ENCODE assay signal across 8 cellular contexts in the genomic region with DNA sequence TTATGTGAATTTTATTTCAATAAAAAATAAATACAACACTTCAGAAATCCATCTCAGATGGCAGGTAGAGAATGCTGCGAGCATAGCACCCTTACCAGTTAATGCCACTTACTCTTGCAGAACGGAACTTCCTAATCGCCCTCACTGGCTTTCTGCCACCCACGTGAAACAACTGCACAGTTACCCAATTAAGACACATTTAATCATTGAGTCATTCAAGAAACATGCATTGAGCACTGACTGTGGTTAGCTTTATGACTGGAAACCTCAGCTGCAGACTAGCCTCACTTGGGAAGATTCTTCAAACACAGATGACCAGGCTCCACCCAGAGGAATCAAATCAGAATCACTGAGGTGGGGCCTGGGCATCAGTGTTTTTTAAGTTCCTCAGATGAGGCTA. TPM values are rescaled to one million over a fixed set of nuclear protein-coding genes. Genes with fewer than 3 reads are reported as not detected.
A peak's percentile ranks its signal among the peaks of the same experiment; 100 is the strongest.
DNase-seq lines count a peak whose midpoint lies in the region; ATAC-seq and TF ChIP-seq lines count a peak whose summit lies in the region.

No MANE protein-coding gene starts in this region.

- no peak overlapping the region for H3K4me3 ChIP-seq in GM12865 (ENCODE audit: low read depth, low read length)
- H3K4me3 ChIP-seq in SJSA1: no peak overlapping the region
- no peak overlapping the region for H3K4me3 ChIP-seq in foreskin fibroblast (ENCODE audit: low read depth in 1 of 2, low read length in 2 of 2)
- H3K4me3 ChIP-seq in upper lobe of left lung: no peak overlapping the region

- peak in 1 of 4 donors; percentile 23 for TF ChIP-seq POLR2A in upper lobe of left lung (IDR thresholded peaks at IDR 0.05)

- H3K36me3 Mint-ChIP-seq in naive thymus-derived CD8-positive, alpha-beta T cell: no peaks in the 10 kb centered on the region

- H3K27ac ChIP-seq in SJSA1 (peak overlapping the region; percentile 62), upper lobe of left lung (peak overlapping the region in 1 of 4 donors; percentile 33)

- WGBS in upper lobe of left lung, 2 donors: 26 to 40% methylated on average over 4 of the region's 4 CpGs

- POLR2A ChIA-PET in naive thymus-derived CD8-positive, alpha-beta T cell (lab: Charles Lee): no interaction called here

- H3K36me3 ChIP-seq in SJSA1: no peaks in the 10 kb centered on the region
- H3K36me3 ChIP-seq in upper lobe of left lung: no peaks in the 10 kb centered on the region

- H3K4me1 Mint-ChIP-seq in naive thymus-derived CD8-positive, alpha-beta T cell: peaks cover under 1% of the 10 kb centered on the region in 4 donors

- TF ChIP-seq EP300 in upper lobe of left lung (IDR thresholded peaks at IDR 0.05): peak in 1 of 4 donors; percentile 74

- H3K27me3 ChIP-seq in SJSA1 (replicated peaks) (no peaks in the 10 kb centered on the region), upper lobe of left lung (no peaks in the 10 kb centered on the region)

- no peak overlapping the region for H3K27ac Mint-ChIP-seq in naive thymus-derived CD8-positive, alpha-beta T cell

- H3K4me3 Mint-ChIP-seq in naive thymus-derived CD8-positive, alpha-beta T cell: no peak overlapping the region

- peaks cover 41% of the 10 kb centered on the region for H3K4me1 ChIP-seq in SJSA1 (replicated peaks)
- peaks cover 0 to 10% (median 3%) of the 10 kb centered on the region in 4 donors for H3K4me1 ChIP-seq in upper lobe of left lung

- no peaks in the 10 kb centered on the region for H3K9me3 ChIP-seq in SJSA1 (replicated peaks)
- H3K9me3 ChIP-seq in upper lobe of left lung: no peaks in the 10 kb centered on the region

- peaks cover 0 to 9% (median 4%) of the 10 kb centered on the region in 5 donors for H3K27me3 Mint-ChIP-seq in naive thymus-derived CD8-positive, alpha-beta T cell

- DNase-seq in GM12865 (ENCODE audit: low read depth) (peak; percentile 72), SJSA1 (ENCODE audit: low read depth in 1 of 2, low spot score in 2 of 2) (peak; percentile 87 to 92), foreskin fibroblast (peak; percentile 95 to 98), upper lobe of left lung (peak in 1 of 2 donors; percentile 84), germinal center (ENCODE audit: low spot score) (no peak)
- no peak for DNase-seq in naive thymus-derived CD8-positive, alpha-beta T cell

- peak; percentile 82 for ATAC-seq in HG02759 (IDR thresholded peaks at IDR 0.05; ENCODE audit: unreplicated experiment)
- ATAC-seq in upper lobe of left lung (ENCODE audit: low FRiP score in 2 of 2): peak; percentile 70 to 91
- no peak for ATAC-seq in naive thymus-derived CD8-positive, alpha-beta T cell
- ATAC-seq in HG03469 (IDR thresholded peaks at IDR 0.05; ENCODE audit: unreplicated experiment): no peak

- TF ChIP-seq CTCF in GM12865 (IDR thresholded peaks at IDR 0.05; ENCODE audit: insufficient read depth, low read depth, low read length, missing control alignments) (no peak), foreskin fibroblast (IDR thresholded peaks at IDR 0.05; ENCODE audit: low read depth, low read length) (no peak), upper lobe of left lung (IDR thresholded peaks at IDR 0.05) (no peak)

- H3K9me3 Mint-ChIP-seq in naive thymus-derived CD8-positive, alpha-beta T cell: no peaks in the 10 kb centered on the region

RNA-seq across cellular contexts. Expression of gene MFGE8, which starts 5.6 kb away (rescaled TPM):
- total RNA-seq in SJSA1 (2014; rRNA removed; shearing (Covaris generic)): 149 and 151 TPM in 2 replicates
- total RNA-seq in upper lobe of left lung: 100 to 1,000 TPM in 5 of 6 donors, 10 to 100 TPM in 1; 87.8 to 423 (median 144) TPM
- 100 to 1,000 TPM; 229 to 235 TPM for total RNA-seq in naive thymus-derived CD8-positive, alpha-beta T cell
- 10 to 100 TPM in 1 of 3 donors, 1 to 10 TPM in 2; 3.4 to 11.2 (median 7.4) TPM for polyA plus RNA-seq in naive thymus-derived CD8-positive, alpha-beta T cell

RNA-seq across cellular contexts. Expression of gene HAPLN3, which starts 23.4 kb away (rescaled TPM):
- 11.9 and 19.9 TPM in 2 replicates for total RNA-seq in SJSA1 (2014; rRNA removed; shearing (Covaris generic))
- total RNA-seq in upper lobe of left lung: 10 to 100 TPM in 1 of 6 donors, 1 to 10 TPM in 5; 1.7 to 23.0 (median 4.6) TPM
- 10 to 100 TPM; 90.1 to 91.9 TPM for total RNA-seq in naive thymus-derived CD8-positive, alpha-beta T cell
- polyA plus RNA-seq in naive thymus-derived CD8-positive, alpha-beta T cell: 10 to 100 TPM; 19.2 to 35.1 (median 31.1) TPM

Comparison
In these comparisons a context has a peak if more than half of its experiments do, and no peak if none do; other contexts are left out.
1. DNase-seq: peak in GM12865 (single experiment), SJSA1 (2 of 2) and foreskin fibroblast (2 of 2); none in naive thymus-derived CD8-positive, alpha-beta T cell (0 of 10) and germinal center (single experiment).
2. ATAC-seq: peak in HG02759 (single experiment) and upper lobe of left lung (2 of 2); none in naive thymus-derived CD8-positive, alpha-beta T cell (0 of 2) and HG03469 (single experiment).